19 cellular contexts compared by ENCODE assay signal in the genomic region with DNA sequence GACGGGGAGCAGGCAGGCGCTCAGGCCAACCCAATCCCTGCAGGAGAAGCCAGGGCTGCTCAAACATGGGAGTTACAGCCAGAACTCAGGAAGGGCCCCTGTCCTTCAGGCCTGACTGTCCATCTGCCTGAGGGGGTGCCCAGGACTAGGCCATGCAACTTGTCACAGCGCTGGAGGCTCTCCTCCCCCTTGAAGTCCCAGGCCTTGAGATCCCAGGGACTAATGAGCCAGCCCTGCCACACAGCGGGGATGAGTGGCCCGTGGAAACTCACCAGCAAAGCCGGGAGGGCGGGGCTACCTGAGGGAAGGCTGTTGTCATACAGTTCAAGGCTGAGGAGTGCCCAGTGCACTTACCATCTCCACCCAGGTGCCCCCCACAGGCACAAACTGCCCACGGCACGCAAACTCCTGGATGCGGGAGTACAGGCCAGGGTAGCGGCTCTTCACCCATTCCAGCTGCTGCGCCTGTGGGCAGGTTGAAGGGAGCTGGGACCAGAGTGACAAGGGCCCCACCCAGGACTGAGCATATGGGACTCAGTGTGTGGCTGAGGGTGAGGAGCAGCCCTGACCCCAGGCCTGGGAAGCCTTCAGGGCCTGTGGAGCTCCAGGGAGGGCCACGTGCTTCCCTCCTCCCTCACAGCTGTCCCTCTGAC.
"Had no signal": no experiment of that assay in that cellular context is flagged by ENCODE, and none has a peak within 500 bp of the region (broad histone marks: within the 10 kb centered on the region; RNA-seq: fewer than 3 reads in every experiment).

No MANE protein-coding gene starts in this region.

- ATAC-seq: activated CD4-positive, alpha-beta T cell treated with anti-CD3 and anti-CD28 coated beads for 36 hours; activated naive CD4-positive, alpha-beta T cell treated with anti-CD3 and anti-CD28 coated beads, Interleukin-2, amount 50 U/mL, for 72 hours; left lung; right cardiac atrium; stimulated activated naive CD8-positive, alpha-beta T cell treated with anti-CD3 and anti-CD28 coated beads, Interleukin-15, Interleukin-2, amounts not matched to agents 100 U/mL and 50 U/mL, for 24 hours had no signal

- H3K4me3 ChIP-seq: esophagus squamous epithelium, heart right ventricle, left lung, prostate gland, skin epidermis, tibial nerve, vagina had no signal

- H3K9me3 ChIP-seq: esophagus squamous epithelium, heart right ventricle, left lung, prostate gland, tibial nerve, vagina had no signal

- H3K4me1 ChIP-seq: prostate gland had no signal

- H3K27me3 ChIP-seq: esophagus squamous epithelium, heart right ventricle, left lung, tibial nerve, vagina had no signal

- DNase-seq: activated CD4-positive, alpha-beta memory T cell treated with anti-CD3 and anti-CD28 coated beads for 36 hours; activated CD4-positive, alpha-beta T cell treated with anti-CD3 and anti-CD28 coated beads for 36 hours; activated CD8-positive, alpha-beta memory T cell treated with anti-CD3 and anti-CD28 coated beads, Interleukin-2, amount 50 U/mL, for 4 hours; activated gamma-delta T cell treated with Interleukin-2 at 50 U/mL for 16 hours; effector CD8-positive, alpha-beta T cell; esophagus squamous epithelium; heart right ventricle; left lung; naive B cell; right cardiac atrium; stimulated activated naive CD8-positive, alpha-beta T cell treated with anti-CD3 and anti-CD28 coated beads, Interleukin-15, Interleukin-2, amounts not matched to agents 100 U/mL and 50 U/mL, for 24 hours; substantia nigra; T-cell had no signal

- H3K27ac ChIP-seq: esophagus squamous epithelium, heart right ventricle, left lung, prostate gland, skin epidermis, tibial nerve, vagina had no signal

- FAIRE-seq: islet of Langerhans had no signal
